1 cellular context compared by ENCODE assay signal in genomic region chr3:38030126-38031021, GRCh38.
A peak's percentile ranks its signal among the peaks of the same experiment; 100 is the strongest.
TF ChIP-seq lines count a peak whose summit lies in the region.

No MANE protein-coding gene starts in this region.

TF ChIP-seq in K562, 482 proteins besides CTCF, POLR2A, EP300 and RAD21:
- TF ChIP-seq ZNF583 (CRISPR knock-in tag; IDR thresholded peaks at IDR 0.05): no peak
- TF ChIP-seq KDM5B (IDR thresholded peaks at IDR 0.05; ENCODE audit: insufficient replicate concordance, low read depth, low read length): peak; percentile 9
- TF ChIP-seq ZNF512 (tag; IDR thresholded peaks at IDR 0.05): no peak
- TF ChIP-seq IRF9 (tag; IDR thresholded peaks at IDR 0.05): no peak
- TF ChIP-seq E2F3 (CRISPR knock-in tag; IDR thresholded peaks at IDR 0.05): no peak
- peak; percentile 4; the same call in 1 of the 2 replicates for TF ChIP-seq VEZF1 (CRISPR knock-in tag; IDR thresholded peaks at IDR 0.05)
- 0 out of 2 replicates have a peak, but pooled peaks have one; percentile 13 for TF ChIP-seq PTBP1 (IDR thresholded peaks at IDR 0.05; ENCODE audit: low read depth, low read length)
- TF ChIP-seq ZBTB33 (CRISPR knock-in tag; IDR thresholded peaks at IDR 0.05): 0 out of 2 replicates have a peak, but pooled peaks have one; percentile 11
- no peak for TF ChIP-seq NCOA6 (IDR thresholded peaks at IDR 0.05)
- no peak for TF ChIP-seq PHB2 (IDR thresholded peaks at IDR 0.05; ENCODE audit: low read depth)
- 0 out of 2 replicates have a peak, but pooled peaks have one; percentile 27 for TF ChIP-seq MAX (CRISPR knock-in tag; IDR thresholded peaks at IDR 0.05)
